Comparison of ENCODE assay signal across 1 cellular context in the genomic region with DNA sequence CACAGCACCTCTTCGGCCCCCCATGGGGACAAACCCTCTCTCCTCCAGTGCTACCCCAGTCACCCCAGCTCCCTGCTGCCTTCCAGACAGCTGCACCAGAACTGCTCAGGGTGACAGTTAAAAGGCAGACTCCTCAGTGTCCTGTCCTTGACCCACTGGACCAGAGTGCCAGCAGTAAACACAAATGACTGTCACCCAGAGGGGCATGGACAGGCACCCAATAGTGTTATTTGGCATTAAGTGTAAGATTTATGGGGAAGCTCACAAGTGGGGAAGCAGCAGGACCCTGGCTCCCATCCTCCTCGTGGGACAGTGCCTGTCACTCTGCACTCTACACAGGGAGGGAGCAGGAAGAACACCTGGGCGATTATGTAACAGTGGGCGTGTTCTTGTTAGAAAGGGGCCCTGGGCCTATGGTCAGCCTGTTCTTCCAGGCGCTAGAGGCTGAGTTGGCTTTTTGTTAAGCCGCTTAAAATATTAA.
TF ChIP-seq lines count a peak whose summit lies in the region.

No MANE protein-coding gene starts in this region.

TF ChIP-seq in IMR-90, 13 proteins besides CTCF, POLR2A, EP300 and RAD21:
- TF ChIP-seq ELK1 (IDR thresholded peaks at IDR 0.05; ENCODE audit: borderline replicate concordance, low read depth, low read length) (no peak), CEBPB (IDR thresholded peaks at IDR 0.05; ENCODE audit: low read depth, low read length) (no peak), NFE2L2 (IDR thresholded peaks at IDR 0.05; ENCODE audit: low read depth, low read length) (no peak), BHLHE40 (IDR thresholded peaks at IDR 0.05; ENCODE audit: low read depth, low read length) (no peak), RCOR1 (IDR thresholded peaks at IDR 0.05; ENCODE audit: insufficient replicate concordance, low read length) (no peak), MAFK (IDR thresholded peaks at IDR 0.05; ENCODE audit: low read depth, low read length) (no peak), MAZ (IDR thresholded peaks at IDR 0.05; ENCODE audit: borderline replicate concordance, low read depth, low read length) (no peak), FOS (IDR thresholded peaks at IDR 0.05; ENCODE audit: low read depth, low read length) (no peak), RFX5 (IDR thresholded peaks at IDR 0.05; ENCODE audit: low read depth, low read length) (no peak)
- TF ChIP-seq, protein P1, sequence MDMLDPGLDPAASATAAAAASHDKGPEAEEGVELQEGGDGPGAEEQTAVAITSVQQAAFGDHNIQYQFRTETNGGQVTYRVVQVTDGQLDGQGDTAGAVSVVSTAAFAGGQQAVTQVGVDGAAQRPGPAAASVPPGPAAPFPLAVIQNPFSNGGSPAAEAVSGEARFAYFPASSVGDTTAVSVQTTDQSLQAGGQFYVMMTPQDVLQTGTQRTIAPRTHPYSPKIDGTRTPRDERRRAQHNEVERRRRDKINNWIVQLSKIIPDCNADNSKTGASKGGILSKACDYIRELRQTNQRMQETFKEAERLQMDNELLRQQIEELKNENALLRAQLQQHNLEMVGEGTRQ (IDR thresholded peaks at IDR 0.05; ENCODE audit: low read depth, low read length): no peak
